8 cellular contexts compared by ENCODE assay signal in genomic region chr19:27974082-27974513, GRCh38.
DNase-seq lines count a peak whose midpoint lies in the region; ATAC-seq, FAIRE-seq and TF ChIP-seq lines count a peak whose summit lies in the region.

No MANE protein-coding gene starts in this region.

- H4K20me1 ChIP-seq in Loucy (ENCODE audit: insufficient read depth, low read length, poor library complexity, severe bottlenecking): no peaks in the 10 kb centered on the region

- FAIRE-seq in G401.6 (lab: Jason Lieb, UNC): peak; percentile 96

- intact Hi-C loops in right lobe of liver (cut with DNase I): loop anchor here (10.0 kb wide), 1 partner anchor 351 kb away; no protein-coding TSS in a partner anchor

- H3K4me2 ChIP-seq in Loucy (ENCODE audit: low read depth, low read length, poor library complexity, severe bottlenecking): no peak overlapping the region

- DNase-seq in astrocyte of the cerebellum (ENCODE audit: low read depth) (peak; percentile 55), right lobe of liver (peak in 1 of 3 donors; percentile 25), NCI-H69 (lab: John Stamatoyannopoulos, UW) (no peak), NCI-H774 (lab: John Stamatoyannopoulos, UW) (no peak)

- H3K9ac ChIP-seq in Loucy (ENCODE audit: low read depth, low read length, poor library complexity, severe bottlenecking): no peak overlapping the region

- H3K27ac ChIP-seq in right lobe of liver: no peak overlapping the region

- no peaks in the 10 kb centered on the region for H3K9me2 ChIP-seq in Loucy (replicated peaks; ENCODE audit: low read depth, low read length)

- no peaks in the 10 kb centered on the region for H3K36me3 ChIP-seq in Loucy (ENCODE audit: insufficient read depth, low read length)
- H3K36me3 ChIP-seq in right lobe of liver: no peaks in the 10 kb centered on the region

- in situ Hi-C loops in astrocyte of the cerebellum (cut with HindIII; ENCODE audit: low sequenced_read_pairs): loop anchor here (10.0 kb wide), 1 partner anchor 351 kb away; no protein-coding TSS in a partner anchor

- WGBS in right lobe of liver (ENCODE audit: insufficient coverage, low coverage, low lambda C conversion rate, missing lambda C conversion rate): 6% methylated on average over 2 of the region's 2 CpGs

- no peaks in the 10 kb centered on the region for H3F3A ChIP-seq in Loucy (ENCODE audit: low read depth)

- no peak overlapping the region for H3K4me3 ChIP-seq in Loucy (ENCODE audit: low read length, poor library complexity, severe bottlenecking)
- no peak overlapping the region for H3K4me3 ChIP-seq in astrocyte of the cerebellum (ENCODE audit: low read depth, low read length)
- H3K4me3 ChIP-seq in right lobe of liver: no peak overlapping the region

- no peak overlapping the region for H2AFZ ChIP-seq in Loucy (ENCODE audit: low read length)

- TF ChIP-seq CTCF in Loucy (conservative IDR thresholded peaks at IDR 0.05; ENCODE audit: low read length) (peak; percentile 67), astrocyte of the cerebellum (IDR thresholded peaks at IDR 0.05; ENCODE audit: low read depth, low read length, missing control alignments) (peak; percentile 92), right lobe of liver (IDR thresholded peaks at IDR 0.05) (peak; percentile 24 to 53 (median 40))

- no peak for TF ChIP-seq POLR2A in right lobe of liver (IDR thresholded peaks at IDR 0.05)

- H3K4me1 ChIP-seq in Loucy (ENCODE audit: insufficient read depth, low read length, poor library complexity, severe bottlenecking) (no peaks in the 10 kb centered on the region), right lobe of liver (no peaks in the 10 kb centered on the region)

- H3K9me3 ChIP-seq in Loucy (ENCODE audit: insufficient read depth, low read depth, low read length) (no peaks in the 10 kb centered on the region), right lobe of liver (no peaks in the 10 kb centered on the region)

- ATAC-seq in right lobe of liver (peak in 2 of 4 donors; percentile 55 to 58), GM18907 (IDR thresholded peaks at IDR 0.05; ENCODE audit: unreplicated experiment) (no peak), GM19395 (IDR thresholded peaks at IDR 0.05; ENCODE audit: unreplicated experiment) (no peak)

- no peaks in the 10 kb centered on the region for H3K79me2 ChIP-seq in Loucy (ENCODE audit: insufficient read depth, low read length)

- H3K27me3 ChIP-seq in Loucy (ENCODE audit: insufficient read depth, low read length, poor library complexity, severe bottlenecking): no peaks in the 10 kb centered on the region
- no peaks in the 10 kb centered on the region for H3K27me3 ChIP-seq in right lobe of liver

Comparison
In these comparisons a context has a peak if more than half of its experiments do, and no peak if none do; other contexts are left out.
1. CTCF ChIP-seq: peak in every context shown above with its lines; median percentile 92 in astrocyte of the cerebellum; 67 in Loucy; 40 in right lobe of liver.